In the genomic region with DNA sequence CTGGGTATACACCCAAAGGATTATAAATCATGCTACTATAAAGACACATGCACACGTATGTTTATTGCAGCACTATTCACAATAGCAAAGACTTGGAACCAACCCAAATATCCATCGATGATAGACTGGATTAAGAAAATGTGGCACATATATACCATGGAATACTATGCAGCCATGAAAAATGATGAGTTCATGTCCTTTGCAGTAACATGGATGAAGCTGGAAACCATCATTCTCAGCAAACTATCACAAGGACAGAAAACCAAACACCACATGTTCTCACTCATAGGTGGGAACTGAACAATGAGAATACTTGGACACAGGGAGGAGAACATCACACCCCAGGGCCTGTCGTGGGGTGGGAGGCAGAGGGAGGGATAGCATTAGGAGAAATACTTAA, we compare ENCODE assay signal across 2 cellular contexts.
A peak's percentile ranks its signal among the peaks of the same experiment; 100 is the strongest.
DNase-seq lines count a peak whose midpoint lies in the region; ATAC-seq, FAIRE-seq and TF ChIP-seq lines count a peak whose summit lies in the region.
"Not testable (repeated sequence)": the region's sequence is repeated elsewhere in the genome, so short reads cannot be mapped to it uniquely, and the experiment has no call there.

No MANE protein-coding gene starts in this region.

- not testable (repeated sequence) for FAIRE-seq in K562 (lab: Jason Lieb, UNC)

- not testable (repeated sequence) for H3K4me2 ChIP-seq in K562 (ENCODE audit: insufficient read depth, low read length)

- H2AFZ ChIP-seq in K562 (ENCODE audit: low read depth, low read length) = not testable (repeated sequence)

- not testable (repeated sequence) for TF ChIP-seq POLR2A in K562 (conservative IDR thresholded peaks at IDR 0.05)

- in situ Hi-C loops in K562 (cut with MboI) = not testable (repeated sequence)

- H3K4me1 ChIP-seq in HEK293 (ENCODE audit: control insufficient read depth, insufficient read depth, low read length); K562 (replicated peaks in 1 of 2; ENCODE audit: control insufficient read depth in 2 of 2, insufficient read depth in 2 of 2, low read length in 2 of 2): not testable (repeated sequence)

- H4K20me1 ChIP-seq in K562 (replicated peaks; ENCODE audit: control insufficient read depth, insufficient read depth, low read length) = not testable (repeated sequence)

- H3K79me2 ChIP-seq in K562 (ENCODE audit: control insufficient read depth, insufficient read depth, low read length) = not testable (repeated sequence)

- not testable (repeated sequence) for H3K9me1 ChIP-seq in K562 (ENCODE audit: control insufficient read depth, insufficient read depth, low read length)

- H3K9me3 ChIP-seq in HEK293 (ENCODE audit: control insufficient read depth, insufficient read depth, low read depth, low read length); K562 (replicated peaks; ENCODE audit: control insufficient read depth, insufficient read depth, low read depth, low read length): not testable (repeated sequence)

- TF ChIP-seq RAD21 in K562 (CRISPR knock-in tag; conservative IDR thresholded peaks at IDR 0.05 in 1 of 2, IDR thresholded peaks at IDR 0.05 in 1 of 2) = not testable (repeated sequence)

- not testable (repeated sequence) for DNase-seq in K562 (ENCODE audit: extremely low read depth in 1 of 4, low spot score in 3 of 4)

- ATAC-seq in K562 = not testable (repeated sequence)

- not testable (repeated sequence) for TF ChIP-seq CTCF in HEK293 (tag by site-specific recombination; IDR thresholded peaks at IDR 0.05); K562 (IDR thresholded peaks at IDR 0.05 in 2 of 3, conservative IDR thresholded peaks at IDR 0.05 in 1 of 3; ENCODE audit: insufficient read depth in 2 of 3, low read depth in 1 of 3, low read length in 3 of 3)

- H3K36me3 ChIP-seq in HEK293 (ENCODE audit: control insufficient read depth in 2 of 2, insufficient read depth in 1 of 2, low read length in 2 of 2); K562 (ENCODE audit: control insufficient read depth, insufficient read depth, low read length): not testable (repeated sequence)

- not testable (repeated sequence) for H3K27me3 ChIP-seq in K562 (ENCODE audit: control insufficient read depth in 2 of 2, insufficient read depth in 2 of 2, low read length in 2 of 2)

- CTCF ChIA-PET in HEK293 (lab: Yijun Ruan, JAX); K562 (lab: Yijun Ruan, JAX; ENCODE audit: low intra/inter-chr PET ratio): not testable (repeated sequence)

- BruUV-seq in K562 (replicated peaks; lab: Mats Ljungman, UMichigan) = not testable (repeated sequence)

- not testable (repeated sequence) for H3K9ac ChIP-seq in K562 (ENCODE audit: insufficient read depth in 1 of 2, low read depth in 2 of 2, low read length in 2 of 2)

- WGBS in K562 (ENCODE audit: insufficient coverage, low coverage, missing lambda C conversion rate) = 0% methylated on average over 1 of the region's 3 CpGs

- H3K27ac ChIP-seq in HEK293 (ENCODE audit: extremely low read depth, low read depth, low read length); K562 (ENCODE audit: extremely low read depth, low read depth, low read length): not testable (repeated sequence)

- TF ChIP-seq EP300 in K562 (IDR thresholded peaks at IDR 0.05; ENCODE audit: low read length) = not testable (repeated sequence)

- intact Hi-C loops in K562 (cut with micrococcal nuclease) = not testable (repeated sequence)

- POLR2A ChIA-PET in HEK293 (lab: Yijun Ruan, JAX); K562 (lab: Yijun Ruan, JAX): not testable (repeated sequence)

- H3K4me3 ChIP-seq in HEK293 (ENCODE audit: low read depth, low read length); K562: not testable (repeated sequence)

TF ChIP-seq in HEK293, 187 proteins besides CTCF, POLR2A, EP300 and RAD21:
- peak; percentile 61; the same call in 1 of the 2 replicates for TF ChIP-seq ZNF146 (tag by site-specific recombination; IDR thresholded peaks at IDR 0.05)

TF ChIP-seq in K562, 482 proteins besides CTCF, POLR2A, EP300 and RAD21:
- peak; percentile 71 for TF ChIP-seq ZNF146 (CRISPR knock-in tag; IDR thresholded peaks at IDR 0.05; ENCODE audit: unreplicated experiment)
